Comparison of ENCODE assay signal across 21 cellular contexts in genomic region chr9:123486431-123486830, GRCh38.
"Had no signal": no experiment of that assay in that cellular context is flagged by ENCODE, and none has a peak within 500 bp of the region (broad histone marks: within the 10 kb centered on the region; RNA-seq: fewer than 3 reads in every experiment).

No MANE protein-coding gene starts in this region.

- H3K36me3 Mint-ChIP-seq: stimulated activated effector memory CD8-positive, alpha-beta T cell treated with anti-CD3 and anti-CD28 coated beads, Interleukin-12 subunit alpha, Interleukin-12 subunit beta, amount 100 ng/mL, for 72 hours; type B pancreatic cell had no signal

- H3K4me3 ChIP-seq: heart right ventricle, hepatocyte, lower lobe of right lung, pancreas, right atrium auricular region, right lobe of liver, skin epidermis, tibial nerve, uterus had no signal

- H3K27ac Mint-ChIP-seq: stimulated activated effector memory CD8-positive, alpha-beta T cell treated with anti-CD3 and anti-CD28 coated beads, Interleukin-12 subunit alpha, Interleukin-12 subunit beta, amount 100 ng/mL, for 72 hours; stimulated activated naive CD8-positive, alpha-beta T cell treated with anti-CD3 and anti-CD28 coated beads, Interleukin-15, Interleukin-2, amounts not matched to agents 100 ng/mL and 50 ng/mL, for 24 hours; type B pancreatic cell had no signal

- ATAC-seq: lower lobe of right lung; naive thymus-derived CD8-positive, alpha-beta T cell; pancreas; stimulated activated effector memory CD8-positive, alpha-beta T cell treated with anti-CD3 and anti-CD28 coated beads, Interleukin-12 subunit alpha, Interleukin-12 subunit beta, amount 100 ng/mL, for 72 hours had no signal

- H3K36me3 ChIP-seq: heart right ventricle, lower lobe of right lung, pancreas, right atrium auricular region, right lobe of liver, uterus had no signal

- H3K27me3 Mint-ChIP-seq: naive thymus-derived CD8-positive, alpha-beta T cell; stimulated activated naive CD8-positive, alpha-beta T cell treated with anti-CD3 and anti-CD28 coated beads, Interleukin-15, Interleukin-2, amounts not matched to agents 100 ng/mL and 50 ng/mL, for 24 hours; type B pancreatic cell had no signal

- H3K4me3 Mint-ChIP-seq: naive thymus-derived CD8-positive, alpha-beta T cell; stimulated activated effector memory CD8-positive, alpha-beta T cell treated with anti-CD3 and anti-CD28 coated beads, Interleukin-12 subunit alpha, Interleukin-12 subunit beta, amount 100 ng/mL, for 72 hours; stimulated activated naive CD8-positive, alpha-beta T cell treated with anti-CD3 and anti-CD28 coated beads, Interleukin-15, Interleukin-2, amounts not matched to agents 100 ng/mL and 50 ng/mL, for 24 hours; type B pancreatic cell had no signal

- H3K27ac ChIP-seq: heart right ventricle, lower lobe of right lung, pancreas, right atrium auricular region, skin epidermis, tibial nerve, uterus had no signal

- DNase-seq: heart right ventricle; islet precursor cell; lower lobe of right lung; mammary epithelial cell; mesenchymal stem cell; naive thymus-derived CD8-positive, alpha-beta T cell; nucleus accumbens; pancreas; posterior cingulate gyrus; right lobe of liver; stimulated activated CD4-positive, alpha-beta T cell treated with anti-CD3 and anti-CD28 coated beads, Interleukin-2, amount 100 ng/mL, for 24 hours; stimulated activated CD4-positive, alpha-beta T cell treated with anti-CD3 and anti-CD28 coated beads, Interleukin-4, amount 100 ng/mL, for 24 hours; stimulated activated naive CD4-positive, alpha-beta T cell; uterus had no signal

- H3K9me3 ChIP-seq: heart right ventricle, lower lobe of right lung, pancreas, right atrium auricular region, right lobe of liver, tibial nerve, uterus had no signal

- H3K9me3 Mint-ChIP-seq: stimulated activated effector memory CD8-positive, alpha-beta T cell treated with anti-CD3 and anti-CD28 coated beads, Interleukin-12 subunit alpha, Interleukin-12 subunit beta, amount 100 ng/mL, for 72 hours; stimulated activated naive CD8-positive, alpha-beta T cell treated with anti-CD3 and anti-CD28 coated beads, Interleukin-15, Interleukin-2, amounts not matched to agents 100 ng/mL and 50 ng/mL, for 24 hours; type B pancreatic cell had no signal

- H3K4me1 ChIP-seq: heart right ventricle, lower lobe of right lung, pancreas, right atrium auricular region, tibial nerve, uterus had no signal

- H3K27me3 ChIP-seq: heart right ventricle, hepatocyte, pancreas, right atrium auricular region, right lobe of liver, tibial nerve, uterus had no signal
